20 cellular contexts compared by ENCODE assay signal in genomic region chr1:52190500-52191252, GRCh38. TPM values are rescaled to one million over a fixed set of nuclear protein-coding genes. Genes with fewer than 3 reads are reported as not detected.
A peak's percentile ranks its signal among the peaks of the same experiment; 100 is the strongest.
DNase-seq lines count a peak whose midpoint lies in the region; TF ChIP-seq lines count a peak whose summit lies in the region.
"Had no signal": no experiment of that assay in that cellular context is flagged by ENCODE, and none has a peak within 500 bp of the region (broad histone marks: within the 10 kb centered on the region; RNA-seq: fewer than 3 reads in every experiment).

No MANE protein-coding gene starts in this region.

- CTCF ChIA-PET in HEK293 (lab: Yijun Ruan, JAX), result interaction anchor here (0.6 kb wide), 1 partner anchor 30 kb away, joined by 4 read pairs; no protein-coding TSS in a partner anchor

- H3K9me3 ChIP-seq in HEK293 (ENCODE audit: control insufficient read depth, insufficient read depth, low read depth, low read length) (no peaks in the 10 kb centered on the region), WERI-Rb-1 (ENCODE audit: severe bottlenecking) (no peaks in the 10 kb centered on the region)
- H3K9me3 ChIP-seq: prostate gland, tibial artery had no signal

- peak; percentile 16 for DNase-seq in EH (ENCODE audit: low read depth)
- peak; percentile 16 for DNase-seq in WERI-Rb-1
- DNase-seq in lung microvascular endothelial cell (ENCODE audit: low read depth in 2 of 2), result peak; percentile 9 to 20
- no peak for DNase-seq in NCI-H2029 (lab: John Stamatoyannopoulos, UW)
- no peak for DNase-seq in stimulated activated CD4-positive, alpha-beta T cell treated with anti-CD3 and anti-CD28 coated beads, Interleukin-2, amount 100 ng/mL, for 24 hours
- no peak for DNase-seq in activated T-cell treated with anti-CD3 and anti-CD28 coated beads, Interleukin-2, amount 50 U/mL, for 48 hours
- DNase-seq in amygdala (lab: John Stamatoyannopoulos, UW), result no peak
- DNase-seq: activated CD4-positive, alpha-beta T cell treated with anti-CD3 and anti-CD28 coated beads for 4 hours; CD8-positive, alpha-beta memory T cell; NCI-H1092 treated with DMSO at 0.1 percent for 48 hours; NCI-H2029 treated with DMSO at 0.1 percent for 48 hours; NCI-H510A treated with DMSO at 0.1 percent for 48 hours; RPMI8226; stimulated activated CD4-positive, alpha-beta T cell treated with anti-CD3 and anti-CD28 coated beads, Interleukin-2, amount 100 ng/mL, for 48 hours; T1000; tibial artery had no signal

- peaks cover 8% of the 10 kb centered on the region; the same call in 1 of the 2 replicates for H3K4me1 ChIP-seq in HEK293 (ENCODE audit: control insufficient read depth, insufficient read depth, low read length)
- H3K4me1 ChIP-seq: prostate gland had no signal

- peak; percentile 23; the same call in 1 of the 2 replicates for TF ChIP-seq CTCF in HEK293 (tag by site-specific recombination; IDR thresholded peaks at IDR 0.05)
- no peak for TF ChIP-seq CTCF in WERI-Rb-1 (IDR thresholded peaks at IDR 0.05; ENCODE audit: low read depth, low read length)

- POLR2A ChIA-PET in HEK293 (lab: Yijun Ruan, JAX), result no interaction called here

- H3K36me3 ChIP-seq in HEK293 (ENCODE audit: control insufficient read depth in 2 of 2, insufficient read depth in 1 of 2, low read length in 2 of 2), result no peaks in the 10 kb centered on the region
- no peaks in the 10 kb centered on the region for H3K36me3 ChIP-seq in WERI-Rb-1
- H3K36me3 ChIP-seq: prostate gland, tibial artery had no signal

- no peak overlapping the region for H3K4me3 ChIP-seq in HEK293 (ENCODE audit: low read depth, low read length)
- H3K4me3 ChIP-seq in WERI-Rb-1 (ENCODE audit: low read depth, low read length), result no peak overlapping the region
- H3K4me3 ChIP-seq: coronary artery, prostate gland, tibial artery had no signal

- no peaks in the 10 kb centered on the region for H3K27me3 ChIP-seq in WERI-Rb-1 (ENCODE audit: insufficient read depth, low read depth, severe bottlenecking)
- H3K27me3 ChIP-seq: tibial artery had no signal

- H3K27ac ChIP-seq in HEK293 (ENCODE audit: extremely low read depth, low read depth, low read length) (no peak overlapping the region), WERI-Rb-1 (no peak overlapping the region)
- H3K27ac ChIP-seq: coronary artery, KMS-11, prostate gland, tibial artery had no signal

TF ChIP-seq in HEK293, 187 proteins besides CTCF, POLR2A, EP300 and RAD21:
- TF ChIP-seq ZNF155 (tag by site-specific recombination; IDR thresholded peaks at IDR 0.05) (no peak), ZNF785 (tag by site-specific recombination; IDR thresholded peaks at IDR 0.05) (no peak), REPIN1 (tag by site-specific recombination; IDR thresholded peaks at IDR 0.05; ENCODE audit: low read depth) (no peak), ZNF10 (tag by site-specific recombination; IDR thresholded peaks at IDR 0.05) (no peak), FEZF1 (tag by site-specific recombination; IDR thresholded peaks at IDR 0.05) (no peak), ZNF433 (tag by site-specific recombination; IDR thresholded peaks at IDR 0.05; ENCODE audit: low read depth) (no peak), ZBTB7A (tag by site-specific recombination; IDR thresholded peaks at IDR 0.05; ENCODE audit: low read depth) (no peak), ZNF24 (tag by site-specific recombination; IDR thresholded peaks at IDR 0.05) (no peak), ZNF768 (tag by site-specific recombination; IDR thresholded peaks at IDR 0.05) (no peak), ZNF624 (tag by site-specific recombination; IDR thresholded peaks at IDR 0.05) (no peak), ZNF521 (tag by site-specific recombination; IDR thresholded peaks at IDR 0.05) (no peak), ZNF248 (tag by site-specific recombination; IDR thresholded peaks at IDR 0.05) (no peak), ZBTB21 (tag by site-specific recombination; IDR thresholded peaks at IDR 0.05) (no peak), OVOL3 (tag by site-specific recombination; IDR thresholded peaks at IDR 0.05) (no peak), ZNF404 (tag by site-specific recombination; IDR thresholded peaks at IDR 0.05) (no peak), ZNF292 (tag by site-specific recombination; IDR thresholded peaks at IDR 0.05; ENCODE audit: borderline replicate concordance, low read depth) (no peak)
- TF ChIP-seq, protein P1, sequence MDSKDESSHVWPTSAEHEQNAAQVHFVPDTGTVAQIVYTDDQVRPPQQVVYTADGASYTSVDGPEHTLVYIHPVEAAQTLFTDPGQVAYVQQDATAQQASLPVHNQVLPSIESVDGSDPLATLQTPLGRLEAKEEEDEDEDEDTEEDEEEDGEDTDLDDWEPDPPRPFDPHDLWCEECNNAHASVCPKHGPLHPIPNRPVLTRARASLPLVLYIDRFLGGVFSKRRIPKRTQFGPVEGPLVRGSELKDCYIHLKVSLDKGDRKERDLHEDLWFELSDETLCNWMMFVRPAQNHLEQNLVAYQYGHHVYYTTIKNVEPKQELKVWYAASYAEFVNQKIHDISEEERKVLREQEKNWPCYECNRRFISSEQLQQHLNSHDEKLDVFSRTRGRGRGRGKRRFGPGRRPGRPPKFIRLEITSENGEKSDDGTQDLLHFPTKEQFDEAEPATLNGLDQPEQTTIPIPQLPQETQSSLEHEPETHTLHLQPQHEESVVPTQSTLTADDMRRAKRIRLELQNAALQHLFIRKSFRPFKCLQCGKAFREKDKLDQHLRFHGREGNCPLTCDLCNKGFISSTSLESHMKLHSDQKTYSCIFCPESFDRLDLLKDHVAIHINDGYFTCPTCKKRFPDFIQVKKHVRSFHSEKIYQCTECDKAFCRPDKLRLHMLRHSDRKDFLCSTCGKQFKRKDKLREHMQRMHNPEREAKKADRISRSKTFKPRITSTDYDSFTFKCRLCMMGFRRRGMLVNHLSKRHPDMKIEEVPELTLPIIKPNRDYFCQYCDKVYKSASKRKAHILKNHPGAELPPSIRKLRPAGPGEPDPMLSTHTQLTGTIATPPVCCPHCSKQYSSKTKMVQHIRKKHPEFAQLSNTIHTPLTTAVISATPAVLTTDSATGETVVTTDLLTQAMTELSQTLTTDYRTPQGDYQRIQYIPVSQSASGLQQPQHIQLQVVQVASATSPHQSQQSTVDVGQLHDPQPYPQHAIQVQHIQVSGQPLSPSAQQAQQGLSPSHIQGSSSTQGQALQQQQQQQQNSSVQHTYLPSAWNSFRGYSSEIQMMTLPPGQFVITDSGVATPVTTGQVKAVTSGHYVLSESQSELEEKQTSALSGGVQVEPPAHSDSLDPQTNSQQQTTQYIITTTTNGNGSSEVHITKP (tag by site-specific recombination; IDR thresholded peaks at IDR 0.05), result no peak
- TF ChIP-seq, protein P2, sequence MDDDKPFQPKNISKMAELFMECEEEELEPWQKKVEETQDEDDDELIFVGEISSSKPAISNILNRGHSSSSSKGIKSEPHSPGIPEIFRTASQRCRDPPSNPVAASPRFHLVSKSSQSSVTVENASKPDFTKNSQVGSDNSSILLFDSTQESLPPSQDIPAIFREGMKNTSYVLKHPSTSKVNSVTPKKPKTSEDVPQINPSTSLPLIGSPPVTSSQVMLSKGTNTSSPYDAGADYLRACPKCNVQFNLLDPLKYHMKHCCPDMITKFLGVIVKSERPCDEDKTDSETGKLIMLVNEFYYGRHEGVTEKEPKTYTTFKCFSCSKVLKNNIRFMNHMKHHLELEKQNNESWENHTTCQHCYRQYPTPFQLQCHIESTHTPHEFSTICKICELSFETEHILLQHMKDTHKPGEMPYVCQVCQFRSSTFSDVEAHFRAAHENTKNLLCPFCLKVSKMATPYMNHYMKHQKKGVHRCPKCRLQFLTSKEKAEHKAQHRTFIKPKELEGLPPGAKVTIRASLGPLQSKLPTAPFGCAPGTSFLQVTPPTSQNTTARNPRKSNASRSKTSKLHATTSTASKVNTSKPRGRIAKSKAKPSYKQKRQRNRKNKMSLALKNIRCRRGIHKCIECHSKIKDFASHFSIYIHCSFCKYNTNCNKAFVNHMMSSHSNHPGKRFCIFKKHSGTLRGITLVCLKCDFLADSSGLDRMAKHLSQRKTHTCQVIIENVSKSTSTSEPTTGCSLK (tag by site-specific recombination; IDR thresholded peaks at IDR 0.05), result no peak
- TF ChIP-seq, protein P3, sequence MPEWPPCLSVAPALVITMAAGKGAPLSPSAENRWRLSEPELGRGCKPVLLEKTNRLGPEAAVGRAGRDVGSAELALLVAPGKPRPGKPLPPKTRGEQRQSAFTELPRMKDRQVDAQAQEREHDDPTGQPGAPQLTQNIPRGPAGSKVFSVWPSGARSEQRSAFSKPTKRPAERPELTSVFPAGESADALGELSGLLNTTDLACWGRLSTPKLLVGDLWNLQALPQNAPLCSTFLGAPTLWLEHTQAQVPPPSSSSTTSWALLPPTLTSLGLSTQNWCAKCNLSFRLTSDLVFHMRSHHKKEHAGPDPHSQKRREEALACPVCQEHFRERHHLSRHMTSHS (tag by site-specific recombination; IDR thresholded peaks at IDR 0.05), result no peak
- TF ChIP-seq, protein P4, sequence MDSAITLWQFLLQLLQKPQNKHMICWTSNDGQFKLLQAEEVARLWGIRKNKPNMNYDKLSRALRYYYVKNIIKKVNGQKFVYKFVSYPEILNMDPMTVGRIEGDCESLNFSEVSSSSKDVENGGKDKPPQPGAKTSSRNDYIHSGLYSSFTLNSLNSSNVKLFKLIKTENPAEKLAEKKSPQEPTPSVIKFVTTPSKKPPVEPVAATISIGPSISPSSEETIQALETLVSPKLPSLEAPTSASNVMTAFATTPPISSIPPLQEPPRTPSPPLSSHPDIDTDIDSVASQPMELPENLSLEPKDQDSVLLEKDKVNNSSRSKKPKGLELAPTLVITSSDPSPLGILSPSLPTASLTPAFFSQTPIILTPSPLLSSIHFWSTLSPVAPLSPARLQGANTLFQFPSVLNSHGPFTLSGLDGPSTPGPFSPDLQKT (IDR thresholded peaks at IDR 0.05; ENCODE audit: borderline replicate concordance, low read depth, low read length), result no peak

RNA-seq across cellular contexts. Expression of gene ZFYVE9, which starts 48.8 kb away (rescaled TPM):
- 23.5 and 36.7 TPM in 2 replicates for total RNA-seq in lung microvascular endothelial cell

Comparison
In these comparisons a context has a peak if more than half of its experiments do, and no peak if none do; other contexts are left out.
1. DNase-seq: peak in EH (single experiment), WERI-Rb-1 (single experiment) and lung microvascular endothelial cell (2 of 2); none in NCI-H2029 (single experiment), stimulated activated CD4-positive, alpha-beta T cell treated with anti-CD3 and anti-CD28 coated beads, Interleukin-2, amount 100 ng/mL, for 24 hours (0 of 2), activated T-cell treated with anti-CD3 and anti-CD28 coated beads, Interleukin-2, amount 50 U/mL, for 48 hours (0 of 2) and amygdala (0 of 56).